Comparison of ENCODE assay signal across 27 cellular contexts in the genomic region with DNA sequence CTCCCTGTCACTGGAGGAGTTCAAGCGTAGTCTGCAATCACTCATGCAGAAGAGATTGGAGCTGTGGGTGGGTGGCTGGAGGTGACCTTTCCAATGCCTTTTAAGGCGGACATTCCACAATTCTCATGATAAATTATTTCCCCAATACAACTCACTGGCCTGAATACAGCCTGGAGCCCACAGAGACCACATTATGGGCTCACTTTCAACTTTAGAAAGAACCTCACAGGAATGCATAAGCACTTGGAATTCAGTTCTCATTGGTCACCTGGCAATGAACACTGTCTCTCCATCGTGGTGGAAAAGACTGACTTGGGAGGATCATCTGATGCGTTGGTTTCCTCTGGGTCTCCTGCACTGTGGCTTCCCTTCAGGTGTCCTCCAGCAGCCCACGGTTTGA.
DNase-seq lines count a peak whose midpoint lies in the region; ATAC-seq, FAIRE-seq and TF ChIP-seq lines count a peak whose summit lies in the region.
"Had no signal": no experiment of that assay in that cellular context is flagged by ENCODE, and none has a peak within 500 bp of the region (broad histone marks: within the 10 kb centered on the region; RNA-seq: fewer than 3 reads in every experiment).

No MANE protein-coding gene starts in this region.

- H3K4me2 ChIP-seq in astrocyte (ENCODE audit: low read length): no peak overlapping the region
- H3K4me2 ChIP-seq: A549, BLaER1 had no signal

- peaks cover 2% of the 10 kb centered on the region for H3K9me3 Mint-ChIP-seq in astrocyte (ENCODE audit: unreplicated experiment)
- H3K9me3 Mint-ChIP-seq: CD4-positive, alpha-beta memory T cell had no signal

- no peak overlapping the region for H2AFZ ChIP-seq in astrocyte (ENCODE audit: low read depth, low read length)

- no peaks in the 10 kb centered on the region for H3K36me3 Mint-ChIP-seq in astrocyte (ENCODE audit: low read depth, unreplicated experiment)
- H3K36me3 Mint-ChIP-seq: CD14-positive monocyte; CD4-positive, alpha-beta memory T cell; CD4-positive, CD25-positive, alpha-beta regulatory T cell; CD8-positive, alpha-beta memory T cell had no signal

- intact Hi-C loops in left ventricle myocardium inferior (cut with micrococcal nuclease) (no loop called here), cardiac septum (cut with DNase I) (loop anchor here (5.0 to 10.0 kb wide), 4 partner anchors 84 to 336 kb away; no protein-coding TSS in a partner anchor), lower leg skin (cut with DNase I; ENCODE audit: low total_unique reads) (no loop called here)

- peak overlapping the region; percentile 74 for H3K27ac ChIP-seq in left ventricle myocardium inferior (replicated peaks)
- no peak overlapping the region for H3K27ac ChIP-seq in astrocyte (ENCODE audit: low read depth, low read length)
- H3K27ac ChIP-seq in lung (ENCODE audit: low read depth in 1 of 2, low read length in 1 of 2): no peak overlapping the region
- H3K27ac ChIP-seq: 22Rv1, A549, BLaER1 had no signal

- H3K4me1 Mint-ChIP-seq in astrocyte (ENCODE audit: low read depth, unreplicated experiment): no peaks in the 10 kb centered on the region
- H3K4me1 Mint-ChIP-seq: CD14-positive monocyte; CD4-positive, alpha-beta memory T cell; CD4-positive, CD25-positive, alpha-beta regulatory T cell; CD8-positive, alpha-beta memory T cell had no signal

- H3K9me3 ChIP-seq in left ventricle myocardium inferior (replicated peaks) (no peaks in the 10 kb centered on the region), astrocyte (ENCODE audit: insufficient read depth, low read depth, low read length) (no peaks in the 10 kb centered on the region), lung (ENCODE audit: control insufficient read depth in 2 of 2, insufficient read depth in 1 of 2, low read length in 1 of 2) (peaks cover 0 to 11% of the 10 kb centered on the region in 2 donors)
- H3K9me3 ChIP-seq: A549, BE2C, BLaER1 had no signal

- H3K79me2 ChIP-seq in astrocyte (ENCODE audit: insufficient read depth, low read length): no peaks in the 10 kb centered on the region

- no peak overlapping the region for H3K4me3 ChIP-seq in left ventricle myocardium inferior
- H3K4me3 ChIP-seq in astrocyte (ENCODE audit: insufficient read depth, low read depth, low read length): no peak overlapping the region
- no peak overlapping the region for H3K4me3 ChIP-seq in lung
- H3K4me3 ChIP-seq in lower leg skin (ENCODE audit: low read depth, poor library complexity, severe bottlenecking): no peak overlapping the region
- H3K4me3 ChIP-seq: A549, BLaER1, GM12878 had no signal

- H3K27me3 ChIP-seq in left ventricle myocardium inferior (ENCODE audit: low read depth) (no peaks in the 10 kb centered on the region), astrocyte (ENCODE audit: insufficient read depth, low read length) (peaks cover 2% of the 10 kb centered on the region), lung (ENCODE audit: control insufficient read depth, insufficient read depth) (no peaks in the 10 kb centered on the region)
- H3K27me3 ChIP-seq: BLaER1 had no signal

- no peaks in the 10 kb centered on the region for H4K20me1 ChIP-seq in astrocyte (ENCODE audit: insufficient read depth, low read length)
- H4K20me1 ChIP-seq: BLaER1 had no signal

- no peak for TF ChIP-seq POLR2A in lower leg skin (IDR thresholded peaks at IDR 0.05)

- ATAC-seq in lung (ENCODE audit: insufficient read depth, low FRiP score) (no peak), HG02642 (IDR thresholded peaks at IDR 0.05; ENCODE audit: poor library complexity, unreplicated experiment) (no peak)
- ATAC-seq: A549, GM12878 had no signal

- H3K27me3 Mint-ChIP-seq in astrocyte (ENCODE audit: low read depth, unreplicated experiment): peaks cover 48% of the 10 kb centered on the region

- DNase-seq in left ventricle myocardium inferior (no peak), cardiac septum (ENCODE audit: low spot score) (no peak), astrocyte (ENCODE audit: low read depth) (peak; percentile 36), astrocyte of the hippocampus (ENCODE audit: low read depth, low spot score) (peak; percentile 56), lung (ENCODE audit: low spot score) (peak; percentile 5), lower leg skin (ENCODE audit: low spot score in 2 of 2) (no peak)
- DNase-seq: BE2C; C1 segment of cervical spinal cord; CD4-positive, alpha-beta memory T cell; CD4-positive, CD25-positive, alpha-beta regulatory T cell; CD8-positive, alpha-beta memory T cell; COR-L47; DMS 273 treated with DMSO at 0.1 percent for 48 hours; DMS153; DMS53; DMS79; DND-41; EL; GDM1 had no signal

- H3K9ac ChIP-seq in astrocyte (ENCODE audit: low read length): no peak overlapping the region
- H3K9ac ChIP-seq: BLaER1 had no signal

- H3K4me3 Mint-ChIP-seq in astrocyte (ENCODE audit: unreplicated experiment): no peak overlapping the region
- H3K4me3 Mint-ChIP-seq: CD4-positive, alpha-beta memory T cell; CD4-positive, CD25-positive, alpha-beta regulatory T cell; CD8-positive, alpha-beta memory T cell had no signal

- H3K4me1 ChIP-seq in left ventricle myocardium inferior: peaks cover 44% of the 10 kb centered on the region
- H3K4me1 ChIP-seq in astrocyte (ENCODE audit: insufficient read depth, low read length): no peaks in the 10 kb centered on the region
- H3K4me1 ChIP-seq in lung (ENCODE audit: control insufficient read depth in 2 of 2, insufficient read depth in 2 of 2, low read length in 2 of 2): peaks cover 0 to 13% of the 10 kb centered on the region in 2 donors
- H3K4me1 ChIP-seq: A549, BE2C had no signal

- no peak for FAIRE-seq in astrocyte (lab: Jason Lieb, UNC)
- FAIRE-seq: A549, GM12878, GM12892, GM18507 had no signal

- 55 to 62% methylated on average over 5 of the region's 5 CpGs for WGBS in lung, 2 donors
- 53 to 54% methylated on average over 5 of the region's 5 CpGs for WGBS in lower leg skin, 2 donors

- H3K36me3 ChIP-seq in left ventricle myocardium inferior (no peaks in the 10 kb centered on the region), astrocyte (ENCODE audit: insufficient read depth, low read length) (no peaks in the 10 kb centered on the region), lung (ENCODE audit: control insufficient read depth in 2 of 2, insufficient read depth in 2 of 2, low read length in 2 of 2) (no peaks in the 10 kb centered on the region)
- H3K36me3 ChIP-seq: BE2C, BLaER1 had no signal

- TF ChIP-seq CTCF in left ventricle myocardium inferior (IDR thresholded peaks at IDR 0.05; ENCODE audit: borderline replicate concordance): no peak
- TF ChIP-seq CTCF in astrocyte (IDR thresholded peaks at IDR 0.05; ENCODE audit: insufficient read depth, low read depth, low read length): no peak
- no peak for TF ChIP-seq CTCF in lung (IDR thresholded peaks at IDR 0.05; ENCODE audit: control extremely low read depth, extremely low read depth)
- no peak for TF ChIP-seq CTCF in lower leg skin (IDR thresholded peaks at IDR 0.05)

- H3K27ac Mint-ChIP-seq in astrocyte (ENCODE audit: unreplicated experiment): no peak overlapping the region
- H3K27ac Mint-ChIP-seq: CD14-positive monocyte; CD4-positive, alpha-beta memory T cell; CD4-positive, CD25-positive, alpha-beta regulatory T cell; CD8-positive, alpha-beta memory T cell had no signal

Comparison
In these comparisons a context has a peak if more than half of its experiments do, and no peak if none do; other contexts are left out.
1. DNase-seq: peak in astrocyte (single experiment), astrocyte of the hippocampus (single experiment) and lung (single experiment); none in left ventricle myocardium inferior (single experiment), cardiac septum (single experiment) and lower leg skin (0 of 2).